ENCODE assay signal across 9 cellular contexts in genomic region chr6:33212857-33213165, GRCh38. TPM values are rescaled to one million over a fixed set of nuclear protein-coding genes. Genes with fewer than 3 reads are reported as not detected.
DNase-seq lines count a peak whose midpoint lies in the region; ATAC-seq lines count a peak whose summit lies in the region.
"Had no signal": no experiment of that assay in that cellular context is flagged by ENCODE, and none has a peak within 500 bp of the region (broad histone marks: within the 10 kb centered on the region; RNA-seq: fewer than 3 reads in every experiment).

No MANE protein-coding gene starts in this region.

- H3K27me3 Mint-ChIP-seq in activated naive CD8-positive, alpha-beta T cell treated with anti-CD3 and anti-CD28 coated beads for 36 hours: peaks cover 5% of the 10 kb centered on the region
- H3K27me3 Mint-ChIP-seq in stimulated activated memory B cell treated with anti-CD40 and anti-IgM and Interleukin-4, amounts not matched to agents 10 μg/mL and 1 μg/mL and 100 μg/mL, for 72 hours: peaks cover 58% of the 10 kb centered on the region

- H3K27me3 ChIP-seq in HAP-1 (ENCODE audit: low read depth): no peaks in the 10 kb centered on the region

- H3K4me1 ChIP-seq in HAP-1: peaks cover 18% of the 10 kb centered on the region

- no peaks in the 10 kb centered on the region for H3K9me3 Mint-ChIP-seq in activated naive CD8-positive, alpha-beta T cell treated with anti-CD3 and anti-CD28 coated beads for 36 hours
- H3K9me3 Mint-ChIP-seq in stimulated activated memory B cell treated with anti-CD40 and anti-IgM and Interleukin-4, amounts not matched to agents 10 μg/mL and 1 μg/mL and 100 μg/mL, for 72 hours: no peaks in the 10 kb centered on the region

- peaks cover 48% of the 10 kb centered on the region for H3K4me1 Mint-ChIP-seq in activated naive CD8-positive, alpha-beta T cell treated with anti-CD3 and anti-CD28 coated beads for 36 hours
- peaks cover 41% of the 10 kb centered on the region for H3K4me1 Mint-ChIP-seq in stimulated activated memory B cell treated with anti-CD40 and anti-IgM and Interleukin-4, amounts not matched to agents 10 μg/mL and 1 μg/mL and 100 μg/mL, for 72 hours

- H3K9me3 ChIP-seq in HAP-1 (no peaks in the 10 kb centered on the region), iPS-18c (ENCODE audit: control insufficient read depth, insufficient read depth, low read length) (peaks cover 4% of the 10 kb centered on the region)

- H3K36me3 Mint-ChIP-seq in activated naive CD8-positive, alpha-beta T cell treated with anti-CD3 and anti-CD28 coated beads for 36 hours: peaks cover 9% of the 10 kb centered on the region
- H3K36me3 Mint-ChIP-seq in stimulated activated memory B cell treated with anti-CD40 and anti-IgM and Interleukin-4, amounts not matched to agents 10 μg/mL and 1 μg/mL and 100 μg/mL, for 72 hours: peaks cover 38% of the 10 kb centered on the region

- H3K27ac Mint-ChIP-seq in activated naive CD8-positive, alpha-beta T cell treated with anti-CD3 and anti-CD28 coated beads for 36 hours: no peak overlapping the region
- H3K27ac Mint-ChIP-seq in stimulated activated memory B cell treated with anti-CD40 and anti-IgM and Interleukin-4, amounts not matched to agents 10 μg/mL and 1 μg/mL and 100 μg/mL, for 72 hours: peak overlapping the region; percentile 19

- H3K4me3 ChIP-seq in HAP-1: peak overlapping the region; percentile 24
- H3K4me3 ChIP-seq in iPS-18c (ENCODE audit: insufficient read depth, low read depth, low read length): peak overlapping the region; percentile 70

- peak overlapping the region; percentile 78 for H3K4me3 Mint-ChIP-seq in activated naive CD8-positive, alpha-beta T cell treated with anti-CD3 and anti-CD28 coated beads for 36 hours
- peak overlapping the region; percentile 76 for H3K4me3 Mint-ChIP-seq in stimulated activated memory B cell treated with anti-CD40 and anti-IgM and Interleukin-4, amounts not matched to agents 10 μg/mL and 1 μg/mL and 100 μg/mL, for 72 hours

- no peak for ATAC-seq in stimulated activated memory B cell treated with anti-CD40 and anti-IgM and Interleukin-4, amounts not matched to agents 10 μg/mL and 1 μg/mL and 100 μg/mL, for 72 hours
- no peak for ATAC-seq in GM19397 (IDR thresholded peaks at IDR 0.05; ENCODE audit: unreplicated experiment)

- in situ Hi-C loops in HAP-1 (cut with MboI; ENCODE audit: low sequenced_read_pairs): no loop called here

- peaks cover 26% of the 10 kb centered on the region for H3K36me3 ChIP-seq in HAP-1 (replicated peaks)

- DNase-seq in HAP-1 (ENCODE audit: low spot score in 2 of 2) (no peak), GM19238 (ENCODE audit: insufficient read length, low spot score) (no peak), NCI-H2029 treated with DMSO at 0.1 percent for 48 hours (lab: John Stamatoyannopoulos, UW) (no peak)
- DNase-seq in activated naive CD8-positive, alpha-beta T cell treated with anti-CD3 and anti-CD28 coated beads for 36 hours: no peak
- no peak for DNase-seq in stimulated activated CD4-positive, alpha-beta T cell treated with anti-CD3 and anti-CD28 coated beads, Interleukin-2, amount 100 ng/mL, for 24 hours
- DNase-seq: hippocampal formation had no signal

RNA-seq across cellular contexts. Expression of gene RING1, which starts 4.5 kb away (rescaled TPM):
- 10 to 100 TPM; 35.3 to 35.8 TPM for total RNA-seq in activated naive CD8-positive, alpha-beta T cell treated with anti-CD3 and anti-CD28 coated beads for 36 hours

RNA-seq across cellular contexts. Expression of gene HSD17B8, which starts 8.4 kb away (rescaled TPM):
- 10 to 100 TPM; 31.1 to 32.6 TPM for total RNA-seq in activated naive CD8-positive, alpha-beta T cell treated with anti-CD3 and anti-CD28 coated beads for 36 hours

RNA-seq across cellular contexts. Expression of gene SLC39A7, which starts 12.1 kb away (rescaled TPM):
- total RNA-seq in activated naive CD8-positive, alpha-beta T cell treated with anti-CD3 and anti-CD28 coated beads for 36 hours: 10 to 100 TPM; 51.0 to 55.6 TPM

RNA-seq across cellular contexts. Expression of gene RXRB, which starts 12.3 kb away (rescaled TPM):
- 10 to 100 TPM; 40.4 to 42.1 TPM for total RNA-seq in activated naive CD8-positive, alpha-beta T cell treated with anti-CD3 and anti-CD28 coated beads for 36 hours

RNA-seq across cellular contexts. Expression of gene COL11A2, which starts 20.5 kb away (rescaled TPM):
- total RNA-seq in activated naive CD8-positive, alpha-beta T cell treated with anti-CD3 and anti-CD28 coated beads for 36 hours: 1 to 10 TPM; 1.0 to 1.1 TPM
